Comparison of ENCODE assay signal across 21 cellular contexts in the genomic region with DNA sequence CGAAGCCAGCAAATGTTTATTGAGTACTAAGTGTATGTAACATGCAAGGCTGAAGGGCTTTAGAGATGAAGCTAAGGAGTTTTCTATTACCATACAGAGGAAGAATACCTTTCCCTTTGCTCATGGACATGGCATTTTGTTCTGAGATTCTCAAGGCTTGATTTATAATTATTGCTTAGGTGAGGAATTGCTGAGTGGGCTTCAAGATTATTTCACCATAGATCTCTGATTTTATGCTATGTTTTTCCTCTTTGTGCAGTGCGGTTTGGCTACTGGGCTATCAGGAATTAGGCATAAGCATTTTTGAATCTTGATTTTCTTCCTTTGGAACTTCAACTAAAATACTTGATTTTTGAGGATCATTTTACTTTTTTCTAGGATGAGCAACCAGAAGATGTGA.
"Had no signal": no experiment of that assay in that cellular context is flagged by ENCODE, and none has a peak within 500 bp of the region (broad histone marks: within the 10 kb centered on the region; RNA-seq: fewer than 3 reads in every experiment).

No MANE protein-coding gene starts in this region.

- DNase-seq: cortex of kidney; effector memory CD8-positive, alpha-beta T cell; erythroblast; head of caudate nucleus; left cardiac atrium; left lung; mesenchymal stem cell; mucosa of descending colon; naive B cell; psoas muscle; right cardiac atrium; sigmoid colon; stimulated activated CD4-positive, alpha-beta T cell treated with anti-CD3 and anti-CD28 coated beads, Interleukin-2, amount 100 ng/mL, for 24 hours; stimulated activated CD4-positive, alpha-beta T cell treated with anti-CD3 and anti-CD28 coated beads, Interleukin-4, amount 100 ng/mL, for 24 hours; stimulated activated naive CD4-positive, alpha-beta T cell treated with Interleukin-2 at 50 U/mL for 16 hours; stomach; testis; tibial artery had no signal

- H3K27ac ChIP-seq: left lung, neutrophil, psoas muscle, sigmoid colon, stomach, testis, tibial artery had no signal

- ATAC-seq: effector memory CD8-positive, alpha-beta T cell; left cardiac atrium; left lung; mucosa of descending colon; natural killer cell treated with Interleukin-12 subunit alpha and Interleukin-12 subunit beta and Interleukin-15 and Interleukin-18, amount 100 ng/mL, for 72 hours; psoas muscle; right cardiac atrium; stimulated activated effector memory CD8-positive, alpha-beta T cell treated with anti-CD3 and anti-CD28 coated beads, Interleukin-12 subunit alpha, Interleukin-12 subunit beta, amount 100 ng/mL, for 72 hours had no signal

- H3K4me1 ChIP-seq: left lung, psoas muscle, sigmoid colon, testis, tibial artery had no signal

- H3K9me3 ChIP-seq: neutrophil, psoas muscle, sigmoid colon, testis had no signal

- H3K4me3 ChIP-seq: left lung, mucosa of descending colon, psoas muscle, sigmoid colon, stomach, testis, tibial artery had no signal

- H3K27me3 ChIP-seq: left lung, neutrophil, sigmoid colon, stomach, testis, tibial artery had no signal
